Comparison of ENCODE assay signal across 12 cellular contexts in genomic region chr21:34651642-34652041, GRCh38. TPM values are rescaled to one million over a fixed set of nuclear protein-coding genes. Genes with fewer than 3 reads are reported as not detected.
"Had no signal": no experiment of that assay in that cellular context is flagged by ENCODE, and none has a peak within 500 bp of the region (broad histone marks: within the 10 kb centered on the region; RNA-seq: fewer than 3 reads in every experiment).

No MANE protein-coding gene starts in this region.

- H3K4me1 Mint-ChIP-seq: GM23338, H9 had no signal

- H3K36me3 ChIP-seq: HAP-1 had no signal

- DNase-seq: GM23248, GOT3, H7, H9, HCEC 1CT, HFFc6 had no signal

- ATAC-seq: GM23338, HCT116 had no signal

- H3K4me3 Mint-ChIP-seq: GM23338, H9, HFFc6 had no signal

- H3K9ac ChIP-seq: GM23248 had no signal

- H2AFZ ChIP-seq: GM23248, GM23338 had no signal

- H3K4me3 ChIP-seq: GM23248, GM23338, HAP-1 had no signal

- FAIRE-seq: H1, H54 had no signal

- H3K27ac Mint-ChIP-seq: GM23338, H9, HFFc6 had no signal

- H3K4me2 ChIP-seq: GM23338 had no signal

- H3K4me1 ChIP-seq: HAP-1 had no signal

- H3K27ac ChIP-seq: GM23248 had no signal

RNA-seq across cellular contexts. Expression of gene CLIC6, which starts 17.2 kb away (rescaled TPM):
- total RNA-seq: GM23248, H4, HFFc6 had no signal
